10 cellular contexts compared by ENCODE assay signal in genomic region chr16:11835891-11836652, GRCh38. TPM values are rescaled to one million over a fixed set of nuclear protein-coding genes. Genes with fewer than 3 reads are reported as not detected.
A peak's percentile ranks its signal among the peaks of the same experiment; 100 is the strongest.
DNase-seq lines count a peak whose midpoint lies in the region; FAIRE-seq and TF ChIP-seq lines count a peak whose summit lies in the region.
"Had no signal": no experiment of that assay in that cellular context is flagged by ENCODE, and none has a peak within 500 bp of the region (broad histone marks: within the 10 kb centered on the region; RNA-seq: fewer than 3 reads in every experiment).

No MANE protein-coding gene starts in this region.

- CTCF ChIA-PET in CD8-positive, alpha-beta memory T cell (lab: Charles Lee), result no interaction called here

- FAIRE-seq in GM12891 (lab: Jason Lieb, UNC), result no peak

- peak; percentile 28; the same call in 1 of the 2 replicates for TF ChIP-seq POLR2A in GM12891 (IDR thresholded peaks at IDR 0.05; ENCODE audit: low read depth, low read length)

- no peaks in the 10 kb centered on the region for H3K9me3 ChIP-seq in CD8-positive, alpha-beta memory T cell (ENCODE audit: low read length)

- H3K36me3 Mint-ChIP-seq in osteocyte (ENCODE audit: unreplicated experiment), result peaks cover 29% of the 10 kb centered on the region
- peaks cover 0 to 46% (median 16%) of the 10 kb centered on the region in 3 donors for H3K36me3 Mint-ChIP-seq in CD8-positive, alpha-beta memory T cell

- peaks cover 41% of the 10 kb centered on the region for H3K4me1 Mint-ChIP-seq in osteocyte (ENCODE audit: unreplicated experiment)
- peaks cover 0 to 5% (median 0%) of the 10 kb centered on the region in 3 donors for H3K4me1 Mint-ChIP-seq in CD8-positive, alpha-beta memory T cell

- no peaks in the 10 kb centered on the region for H3K4me1 ChIP-seq in CD8-positive, alpha-beta memory T cell (ENCODE audit: insufficient read depth, low read length)

- H3K27ac Mint-ChIP-seq in osteocyte (ENCODE audit: unreplicated experiment), result peak overlapping the region; percentile 89
- peak overlapping the region in 3 of 8 donors; percentile 49 to 72 (median 51) for H3K27ac Mint-ChIP-seq in CD8-positive, alpha-beta memory T cell

- no peak for TF ChIP-seq CTCF in osteocyte (IDR thresholded peaks at IDR 0.05)

- H3K27ac ChIP-seq in CD8-positive, alpha-beta memory T cell (ENCODE audit: low read depth, low read length), result no peak overlapping the region

- H3K27me3 Mint-ChIP-seq in osteocyte (ENCODE audit: unreplicated experiment), result no peaks in the 10 kb centered on the region
- no peaks in the 10 kb centered on the region for H3K27me3 Mint-ChIP-seq in CD8-positive, alpha-beta memory T cell

- peaks cover 3% of the 10 kb centered on the region for H3K9me3 Mint-ChIP-seq in osteocyte (ENCODE audit: unreplicated experiment)
- H3K9me3 Mint-ChIP-seq in CD8-positive, alpha-beta memory T cell, result no peaks in the 10 kb centered on the region

- no peaks in the 10 kb centered on the region for H3K27me3 ChIP-seq in CD8-positive, alpha-beta memory T cell (ENCODE audit: insufficient read depth, low read length, poor library complexity, severe bottlenecking)

- no peak overlapping the region for H3K4me3 ChIP-seq in CD8-positive, alpha-beta memory T cell (ENCODE audit: low read length)

- H3K36me3 ChIP-seq in CD8-positive, alpha-beta memory T cell (ENCODE audit: insufficient read depth, low read length), result peaks cover 30% of the 10 kb centered on the region

- DNase-seq in GM12891 (ENCODE audit: insufficient read length, low spot score), result no peak
- DNase-seq in NCI-H2227 treated with DMSO at 0.1 percent for 48 hours (lab: John Stamatoyannopoulos, UW), result peak; percentile 41
- peak; percentile 85 for DNase-seq in cerebellar cortex (ENCODE audit: low spot score)
- DNase-seq in osteocyte (ENCODE audit: extremely low spot score, unreplicated experiment), result no peak
- no peak for DNase-seq in NCI-H1105 treated with DMSO at 0.1 percent for 48 hours (lab: John Stamatoyannopoulos, UW)
- no peak for DNase-seq in hepatic stellate cell (ENCODE audit: low spot score)
- DNase-seq in CD8-positive, alpha-beta memory T cell, result no peak
- no peak for DNase-seq in COR-L47 (lab: John Stamatoyannopoulos, UW)
- DNase-seq: activated CD8-positive, alpha-beta memory T cell treated with anti-CD3 and anti-CD28 coated beads, Interleukin-2, amount 50 U/mL, for 48 hours; SIG-M5 had no signal

- POLR2A ChIA-PET in CD8-positive, alpha-beta memory T cell (lab: Charles Lee), result no interaction called here

- no peak overlapping the region for H3K4me3 Mint-ChIP-seq in osteocyte (ENCODE audit: unreplicated experiment)
- no peak overlapping the region for H3K4me3 Mint-ChIP-seq in CD8-positive, alpha-beta memory T cell

TF ChIP-seq in GM12891, 5 proteins besides CTCF, POLR2A, EP300 and RAD21:
- TF ChIP-seq SPI1 (IDR thresholded peaks at IDR 0.05; ENCODE audit: low read depth, low read length), result no peak
- no peak for TF ChIP-seq TAF1 (IDR thresholded peaks at IDR 0.05; ENCODE audit: low read depth, low read length)
- TF ChIP-seq POU2F2 (IDR thresholded peaks at IDR 0.05; ENCODE audit: low read depth, low read length), result no peak
- TF ChIP-seq POLR2AphosphoS5 (IDR thresholded peaks at IDR 0.05; ENCODE audit: low read depth, low read length), result no peak; the same call in 1 of the 2 replicates
- TF ChIP-seq PAX5 (IDR thresholded peaks at IDR 0.05; ENCODE audit: insufficient read depth, low read length, severe bottlenecking), result no peak

RNA-seq across cellular contexts. Expression of gene RSL1D1, which starts 15.3 kb away (rescaled TPM):
- 174 TPM for polyA plus RNA-seq in GM12891 (2012; ENCODE audit: low read depth, missing spikeins)
- total RNA-seq in osteocyte, result 122 and 128 TPM in 2 replicates
- total RNA-seq in CD8-positive, alpha-beta memory T cell, result 100 to 1,000 TPM; 355 to 362 TPM
- polyA plus RNA-seq in CD8-positive, alpha-beta memory T cell, result 265 TPM

RNA-seq across cellular contexts. Expression of gene ZC3H7A, which starts 39.0 kb away (rescaled TPM):
- polyA plus RNA-seq in GM12891 (2012; ENCODE audit: low read depth, missing spikeins), result 57.8 TPM
- 69.6 and 79.6 TPM in 2 replicates for total RNA-seq in osteocyte
- total RNA-seq in CD8-positive, alpha-beta memory T cell, result 10 to 100 TPM; 51.9 to 54.2 TPM
- 35.6 TPM for polyA plus RNA-seq in CD8-positive, alpha-beta memory T cell

Comparison
In these comparisons a context has a peak if more than half of its experiments do, and no peak if none do; other contexts are left out.
1. DNase-seq: peak in NCI-H2227 treated with DMSO at 0.1 percent for 48 hours (single experiment) and cerebellar cortex (single experiment); none in GM12891 (single experiment), osteocyte (single experiment), NCI-H1105 treated with DMSO at 0.1 percent for 48 hours (single experiment), hepatic stellate cell (single experiment), CD8-positive, alpha-beta memory T cell (0 of 5) and COR-L47 (single experiment).